ENCODE assay signal across 2 cellular contexts in genomic region chr6:158053377-158054313, GRCh38.
TF ChIP-seq lines count a peak whose summit lies in the region.

No MANE protein-coding gene starts in this region.

TF ChIP-seq in HEK293, 187 proteins besides CTCF, POLR2A, EP300 and RAD21:
- peak; percentile 43 for TF ChIP-seq MYNN (tag by site-specific recombination; IDR thresholded peaks at IDR 0.05; ENCODE audit: borderline replicate concordance)
- peak; percentile 96 for TF ChIP-seq ZNF366 (tag by site-specific recombination; conservative IDR thresholded peaks at IDR 0.05)
- TF ChIP-seq ZNF10 (tag by site-specific recombination; IDR thresholded peaks at IDR 0.05) = no peak
- TF ChIP-seq ZBTB17 (tag by site-specific recombination; IDR thresholded peaks at IDR 0.05) = peak; percentile 86
- peak; percentile 100 for TF ChIP-seq ZFHX2 (tag by site-specific recombination; conservative IDR thresholded peaks at IDR 0.05)
- no peak for TF ChIP-seq RBAK (tag by site-specific recombination; IDR thresholded peaks at IDR 0.05)
- 0 out of 2 replicates have a peak, but pooled peaks have one; percentile 17 for TF ChIP-seq ZNF521 (tag by site-specific recombination; IDR thresholded peaks at IDR 0.05)
- TF ChIP-seq EGR2 (tag by site-specific recombination; IDR thresholded peaks at IDR 0.05; ENCODE audit: low read depth) = peak; percentile 100
- TF ChIP-seq ZFP41 (tag by site-specific recombination; IDR thresholded peaks at IDR 0.05; ENCODE audit: borderline replicate concordance) = no peak

TF ChIP-seq in IMR-90, 13 proteins besides CTCF, POLR2A, EP300 and RAD21:
- TF ChIP-seq CHD1 (IDR thresholded peaks at IDR 0.05; ENCODE audit: low read depth, low read length) (no peak), USF2 (IDR thresholded peaks at IDR 0.05; ENCODE audit: low read depth, low read length) (no peak), SMC3 (IDR thresholded peaks at IDR 0.05; ENCODE audit: low read depth, low read length) (no peak), FOS (IDR thresholded peaks at IDR 0.05; ENCODE audit: low read depth, low read length) (no peak), NFE2L2 (IDR thresholded peaks at IDR 0.05; ENCODE audit: low read depth, low read length) (no peak), CEBPB (IDR thresholded peaks at IDR 0.05; ENCODE audit: low read depth, low read length) (no peak), ELK1 (IDR thresholded peaks at IDR 0.05; ENCODE audit: borderline replicate concordance, low read depth, low read length) (no peak), BHLHE40 (IDR thresholded peaks at IDR 0.05; ENCODE audit: low read depth, low read length) (no peak), MXI1 (IDR thresholded peaks at IDR 0.05; ENCODE audit: borderline replicate concordance, low read depth, low read length) (no peak)
